Comparison of ENCODE assay signal across 8 cellular contexts in the genomic region with DNA sequence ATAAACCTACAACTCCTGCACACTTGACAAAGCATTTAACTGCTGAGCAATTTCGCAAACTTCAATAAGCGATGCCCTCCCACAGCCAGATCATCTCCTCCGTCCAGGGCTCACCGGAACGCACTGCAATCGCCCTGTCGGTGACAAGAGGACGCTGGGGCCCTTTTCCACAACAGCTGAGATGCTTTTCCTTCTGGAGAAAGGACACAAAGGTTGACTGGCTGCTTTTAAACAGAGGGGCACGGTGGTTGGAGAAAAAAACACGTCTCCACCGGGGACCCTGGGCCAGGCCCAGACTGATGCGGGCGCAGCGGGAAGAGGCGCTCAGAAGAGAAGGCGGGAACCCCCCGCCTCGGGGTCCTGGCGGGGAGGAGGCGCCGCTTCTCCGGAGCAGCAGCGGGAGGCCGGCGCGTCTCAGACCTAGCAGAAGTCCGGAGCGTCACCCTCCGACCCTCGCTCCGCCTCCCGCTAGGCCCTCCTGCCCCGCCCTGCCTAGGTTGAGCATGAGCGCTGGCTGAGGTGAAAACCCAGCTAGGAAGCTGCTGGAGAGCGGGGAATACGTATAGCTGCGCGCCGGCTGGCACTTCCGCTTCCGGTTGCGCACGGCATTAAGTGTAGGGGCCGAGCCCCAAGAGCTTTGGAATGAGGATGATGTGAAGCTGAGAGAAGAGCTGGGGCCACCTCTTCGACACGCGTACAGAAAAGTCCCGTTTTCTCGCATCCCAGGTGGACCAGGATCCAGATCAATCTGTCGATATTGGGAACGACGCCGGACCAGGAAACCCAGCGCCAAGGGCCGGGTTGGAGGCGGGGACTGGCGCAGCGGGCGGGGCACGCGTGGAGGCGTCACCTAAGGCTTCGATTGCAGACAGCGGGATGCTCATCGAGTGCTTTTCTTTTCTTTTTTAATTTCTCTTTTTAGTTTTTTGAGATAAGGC. TPM values are rescaled to one million over a fixed set of nuclear protein-coding genes. Genes with fewer than 3 reads are reported as not detected.
DNase-seq lines count a peak whose midpoint lies in the region; ATAC-seq and TF ChIP-seq lines count a peak whose summit lies in the region.

ZNF846 (minus strand) TSS at position 564 of the 938 bp plus-strand sequence. CDS start 3,788 bp downstream, outside the sequence.

- peak within 1 kb of the TSS; percentile 58 to 74 (median 64) for H3K4me3 ChIP-seq in spleen

- peak in 2 of 11 experiments; percentile 7 to 30 for TF ChIP-seq CTCF in spleen (IDR thresholded peaks at IDR 0.05 in 8 of 11, conservative IDR thresholded peaks at IDR 0.05 in 3 of 11)

- peak within 1 kb of the TSS; percentile 95 for H3K27ac Mint-ChIP-seq in central memory CD8-positive, alpha-beta T cell (ENCODE audit: low read depth)

- H3K4me3 Mint-ChIP-seq in central memory CD8-positive, alpha-beta T cell, result peak within 1 kb of the TSS; percentile 87

- peaks cover 0 to 23% (median 17%) of the 10 kb centered on the region in 8 donors for H3K9me3 ChIP-seq in spleen

- peak within 1 kb of the TSS; percentile 89 to 97 (median 95) for H3K27ac ChIP-seq in spleen

- H3K4me1 ChIP-seq in spleen, result peaks cover 7 to 29% (median 17%) of the 10 kb centered on the region in 6 donors

- H3K36me3 Mint-ChIP-seq in central memory CD8-positive, alpha-beta T cell (ENCODE audit: insufficient read depth), result peaks cover 15% of the 10 kb centered on the region

- 0 to 1% (median 1%) methylated on average over 40 to 65 of the region's 65 CpGs for WGBS in spleen, 5 donors

- ATAC-seq in GM18907 (IDR thresholded peaks at IDR 0.05; ENCODE audit: unreplicated experiment) (peak; percentile 99), HG03159 (IDR thresholded peaks at IDR 0.05; ENCODE audit: unreplicated experiment) (peak; percentile 97)
- ATAC-seq in central memory CD8-positive, alpha-beta T cell (replicated peaks; ENCODE audit: extremely low read depth, poor library complexity, severe bottlenecking), result peak; percentile 99

- DNase-seq in AG08395 (ENCODE audit: low spot score), result peak; percentile 97
- DNase-seq in NCI-H226, result peak; percentile 96
- DNase-seq in activated CD4-positive, CD25-positive, alpha-beta regulatory T cell treated with anti-CD3 and anti-CD28 coated beads, Interleukin-2, amount 50 U/mL, for 16 hours (ENCODE audit: low read depth, low spot score), result peak; percentile 83
- peak; percentile 89 to 90 for DNase-seq in central memory CD8-positive, alpha-beta T cell (ENCODE audit: low spot score in 2 of 2)
- DNase-seq in inferior parietal cortex (ENCODE audit: extremely low spot score), result peak; percentile 94
- peak; percentile 99 for DNase-seq in spleen

- peaks cover 9% of the 10 kb centered on the region for H3K9me3 Mint-ChIP-seq in central memory CD8-positive, alpha-beta T cell

- H3K4me1 Mint-ChIP-seq in central memory CD8-positive, alpha-beta T cell, result peaks cover 6% of the 10 kb centered on the region

- H3K27me3 Mint-ChIP-seq in central memory CD8-positive, alpha-beta T cell, result no peaks in the 10 kb centered on the region

- H3K27me3 ChIP-seq in spleen (replicated peaks in 1 of 7), result no peaks in the 10 kb centered on the region

- peaks cover 0 to 31% (median 6%) of the 10 kb centered on the region in 6 donors for H3K36me3 ChIP-seq in spleen

- TF ChIP-seq POLR2A in spleen (IDR thresholded peaks at IDR 0.05), result peak in 2 of 3 donors; percentile 43 to 67

- intact Hi-C loops in spleen (cut with DNase I; ENCODE audit: low total_unique reads), result no loop called here

RNA-seq across cellular contexts. Expression of gene ZNF846, which starts in this region (rescaled TPM):
- 10 to 100 TPM in 6 of 7 donors, 1 to 10 TPM in 1; 7.8 to 24.0 (median 17.0) TPM for total RNA-seq in spleen
- 1 to 10 TPM; 4.8 to 5.9 (median 5.5) TPM for polyA plus RNA-seq in spleen

Comparison
In these comparisons a context has a peak if more than half of its experiments do, and no peak if none do; other contexts are left out.
1. Peak in every context shown above with its lines: DNase-seq, ATAC-seq, H3K4me3 ChIP-seq and H3K27ac ChIP-seq.